In genomic region chr2:73300926-73301325, GRCh38 we compare ENCODE assay signal across 8 cellular contexts. TPM values are rescaled to one million over a fixed set of nuclear protein-coding genes. Genes with fewer than 3 reads are reported as not detected.
"Had no signal": no experiment of that assay in that cellular context is flagged by ENCODE, and none has a peak within 500 bp of the region (broad histone marks: within the 10 kb centered on the region; RNA-seq: fewer than 3 reads in every experiment).

No MANE protein-coding gene starts in this region.

- H3K4me1 ChIP-seq: HAP-1 had no signal

- DNase-seq: GOT3, H7, HFFc6, IMR-90 had no signal

- H3K27ac ChIP-seq: GM23248 had no signal

- H3K9me3 ChIP-seq: HAP-1 had no signal

- H3K4me3 ChIP-seq: GM23248, HAP-1, K562 had no signal

- H3K36me3 ChIP-seq: HAP-1 had no signal

RNA-seq across cellular contexts. Expression of gene EGR4, which starts 7.6 kb away (rescaled TPM):
- total RNA-seq: GM23248, H4, H7, HFFc6, IMR-90, K562 had no signal
